Comparison of ENCODE assay signal across 1 cellular context in genomic region chrX:42098897-42099296, GRCh38.
TF ChIP-seq lines count a peak whose summit lies in the region.

No MANE protein-coding gene starts in this region.

TF ChIP-seq in H1, 55 proteins besides CTCF, POLR2A, EP300 and RAD21:
- no peak for TF ChIP-seq PHF8 (conservative IDR thresholded peaks at IDR 0.05; ENCODE audit: low read depth, low read length)
- no peak for TF ChIP-seq CREB1 (IDR thresholded peaks at IDR 0.05)
- TF ChIP-seq RNF2 (IDR thresholded peaks at IDR 0.05; ENCODE audit: borderline replicate concordance, low read depth, low read length, missing control alignments, poor library complexity, severe bottlenecking): no peak
- no peak for TF ChIP-seq NANOG (IDR thresholded peaks at IDR 0.05; ENCODE audit: insufficient read depth, low read depth, low read length, poor library complexity, severe bottlenecking)
- no peak for TF ChIP-seq ATF2 (IDR thresholded peaks at IDR 0.05; ENCODE audit: low read length)
- TF ChIP-seq FOSL1 (IDR thresholded peaks at IDR 0.05; ENCODE audit: insufficient read depth, low read depth, low read length): no peak
- no peak for TF ChIP-seq YY1 (IDR thresholded peaks at IDR 0.05; ENCODE audit: low read depth, low read length)
- TF ChIP-seq SIRT6 (IDR thresholded peaks at IDR 0.05; ENCODE audit: low read length): no peak
- TF ChIP-seq TBP (IDR thresholded peaks at IDR 0.05; ENCODE audit: low read depth, low read length): no peak
- TF ChIP-seq SP1 (IDR thresholded peaks at IDR 0.05; ENCODE audit: low read depth, low read length): no peak
- TF ChIP-seq TCF12 (IDR thresholded peaks at IDR 0.05; ENCODE audit: low read depth, low read length): no peak
- no peak for TF ChIP-seq JUN (IDR thresholded peaks at IDR 0.05; ENCODE audit: low read depth, low read length)
- no peak for TF ChIP-seq CHD2 (IDR thresholded peaks at IDR 0.05; ENCODE audit: low read length)
- no peak for TF ChIP-seq BCL11A (IDR thresholded peaks at IDR 0.05; ENCODE audit: low read depth in 2 of 2, low read length in 2 of 2)
- no peak for TF ChIP-seq CTBP2 (IDR thresholded peaks at IDR 0.05; ENCODE audit: borderline replicate concordance, insufficient read depth, insufficient read length, low read length)
- TF ChIP-seq KDM4A (IDR thresholded peaks at IDR 0.05; ENCODE audit: low read depth, low read length, severe bottlenecking): no peak
- no peak for TF ChIP-seq NRF1 (IDR thresholded peaks at IDR 0.05; ENCODE audit: low read depth, low read length)
